1 cellular context compared by ENCODE assay signal in the genomic region with DNA sequence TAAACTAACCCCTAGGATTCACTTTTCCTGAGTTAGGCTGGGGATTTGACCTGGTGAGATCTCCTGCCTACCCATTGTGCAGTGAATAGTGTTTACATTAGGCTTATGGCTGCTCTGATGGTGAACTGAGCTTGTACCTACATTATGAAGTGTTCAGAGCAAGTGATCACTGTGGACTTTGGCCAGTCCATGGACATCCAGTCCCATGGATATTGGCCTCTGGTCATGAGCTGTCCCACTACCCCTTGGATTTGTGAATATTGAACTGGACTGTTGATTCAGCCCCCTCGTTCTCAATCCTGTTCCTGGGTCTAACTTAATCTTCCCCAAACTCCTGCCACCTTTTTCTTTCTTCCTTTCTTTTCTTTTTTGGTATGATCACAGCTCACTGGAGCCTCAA.
TF ChIP-seq lines count a peak whose summit lies in the region.

No MANE protein-coding gene starts in this region.

TF ChIP-seq in HepG2, 621 proteins besides CTCF, POLR2A, EP300 and RAD21 (continued from another document and continues in another):
- TF ChIP-seq, protein P1, sequence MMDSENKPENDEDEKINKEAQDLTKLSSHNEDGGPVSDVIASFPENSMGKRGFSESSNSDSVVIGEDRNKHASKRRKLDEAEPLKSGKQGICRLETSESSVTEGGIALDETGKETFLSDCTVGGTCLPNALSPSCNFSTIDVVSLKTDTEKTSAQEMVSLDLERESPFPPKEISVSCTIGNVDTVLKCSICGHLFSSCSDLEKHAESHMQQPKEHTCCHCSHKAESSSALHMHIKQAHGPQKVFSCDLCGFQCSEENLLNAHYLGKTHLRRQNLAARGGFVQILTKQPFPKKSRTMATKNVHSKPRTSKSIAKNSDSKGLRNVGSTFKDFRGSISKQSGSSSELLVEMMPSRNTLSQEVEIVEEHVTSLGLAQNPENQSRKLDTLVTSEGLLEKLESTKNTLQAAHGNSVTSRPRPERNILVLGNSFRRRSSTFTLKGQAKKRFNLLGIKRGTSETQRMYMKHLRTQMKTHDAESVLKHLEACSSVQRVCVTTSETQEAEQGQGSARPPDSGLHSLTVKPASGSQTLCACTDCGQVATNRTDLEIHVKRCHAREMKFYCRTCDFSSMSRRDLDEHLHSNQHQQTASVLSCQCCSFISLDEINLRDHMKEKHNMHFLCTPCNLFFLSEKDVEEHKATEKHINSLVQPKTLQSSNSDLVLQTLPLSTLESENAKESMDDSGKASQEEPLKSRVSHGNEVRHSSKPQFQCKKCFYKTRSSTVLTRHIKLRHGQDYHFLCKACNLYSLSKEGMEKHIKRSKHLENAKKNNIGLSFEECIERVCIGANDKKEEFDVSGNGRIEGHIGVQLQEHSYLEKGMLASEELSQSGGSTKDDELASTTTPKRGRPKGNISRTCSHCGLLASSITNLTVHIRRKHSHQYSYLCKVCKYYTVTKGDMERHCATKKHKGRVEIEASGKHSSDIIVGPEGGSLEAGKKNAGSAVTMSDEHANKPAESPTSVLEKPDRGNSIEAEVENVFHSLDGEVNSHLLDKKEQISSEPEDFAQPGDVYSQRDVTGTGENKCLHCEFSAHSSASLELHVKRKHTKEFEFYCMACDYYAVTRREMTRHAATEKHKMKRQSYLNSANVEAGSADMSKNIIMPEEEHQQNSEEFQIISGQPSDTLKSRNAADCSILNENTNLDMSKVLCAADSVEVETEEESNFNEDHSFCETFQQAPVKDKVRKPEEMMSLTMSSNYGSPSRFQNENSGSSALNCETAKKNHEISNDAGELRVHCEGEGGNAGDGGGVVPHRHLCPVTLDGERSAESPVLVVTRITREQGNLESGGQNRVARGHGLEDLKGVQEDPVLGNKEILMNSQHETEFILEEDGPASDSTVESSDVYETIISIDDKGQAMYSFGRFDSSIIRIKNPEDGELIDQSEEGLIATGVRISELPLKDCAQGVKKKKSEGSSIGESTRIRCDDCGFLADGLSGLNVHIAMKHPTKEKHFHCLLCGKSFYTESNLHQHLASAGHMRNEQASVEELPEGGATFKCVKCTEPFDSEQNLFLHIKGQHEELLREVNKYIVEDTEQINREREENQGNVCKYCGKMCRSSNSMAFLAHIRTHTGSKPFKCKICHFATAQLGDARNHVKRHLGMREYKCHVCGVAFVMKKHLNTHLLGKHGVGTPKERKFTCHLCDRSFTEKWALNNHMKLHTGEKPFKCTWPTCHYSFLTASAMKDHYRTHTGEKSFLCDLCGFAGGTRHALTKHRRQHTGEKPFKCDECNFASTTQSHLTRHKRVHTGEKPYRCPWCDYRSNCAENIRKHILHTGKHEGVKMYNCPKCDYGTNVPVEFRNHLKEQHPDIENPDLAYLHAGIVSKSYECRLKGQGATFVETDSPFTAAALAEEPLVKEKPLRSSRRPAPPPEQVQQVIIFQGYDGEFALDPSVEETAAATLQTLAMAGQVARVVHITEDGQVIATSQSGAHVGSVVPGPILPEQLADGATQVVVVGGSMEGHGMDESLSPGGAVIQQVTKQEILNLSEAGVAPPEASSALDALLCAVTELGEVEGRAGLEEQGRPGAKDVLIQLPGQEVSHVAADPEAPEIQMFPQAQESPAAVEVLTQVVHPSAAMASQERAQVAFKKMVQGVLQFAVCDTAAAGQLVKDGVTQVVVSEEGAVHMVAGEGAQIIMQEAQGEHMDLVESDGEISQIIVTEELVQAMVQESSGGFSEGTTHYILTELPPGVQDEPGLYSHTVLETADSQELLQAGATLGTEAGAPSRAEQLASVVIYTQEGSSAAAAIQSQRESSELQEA (CRISPR knock-in tag; IDR thresholded peaks at IDR 0.05; ENCODE audit: not compliant biosample characterization): no peak
- peak; percentile 71 for TF ChIP-seq RXRB (CRISPR knock-in tag; IDR thresholded peaks at IDR 0.05; ENCODE audit: borderline replicate concordance)
- TF ChIP-seq, protein P2, sequence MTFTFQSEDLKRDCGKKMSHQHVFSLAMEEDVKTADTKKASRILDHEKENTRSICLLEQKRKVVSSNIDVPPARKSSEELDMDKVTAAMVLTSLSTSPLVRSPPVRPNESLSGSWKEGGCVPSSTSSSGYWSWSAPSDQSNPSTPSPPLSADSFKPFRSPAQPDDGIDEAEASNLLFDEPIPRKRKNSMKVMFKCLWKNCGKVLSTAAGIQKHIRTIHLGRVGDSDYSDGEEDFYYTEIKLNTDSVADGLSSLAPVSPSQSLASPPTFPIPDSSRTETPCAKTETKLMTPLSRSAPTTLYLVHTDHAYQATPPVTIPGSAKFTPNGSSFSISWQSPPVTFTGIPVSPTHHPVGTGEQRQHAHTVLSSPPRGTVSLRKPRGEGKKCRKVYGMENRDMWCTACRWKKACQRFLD (CRISPR knock-in tag; IDR thresholded peaks at IDR 0.05; ENCODE audit: borderline replicate concordance): no peak
- peak; percentile 99 for TF ChIP-seq PITX1 (CRISPR knock-in tag; IDR thresholded peaks at IDR 0.05)
- TF ChIP-seq JUNB (CRISPR knock-in tag; IDR thresholded peaks at IDR 0.05; ENCODE audit: borderline replicate concordance): no peak
- TF ChIP-seq ZMYM4 (CRISPR knock-in tag; IDR thresholded peaks at IDR 0.05): peak; percentile 59; the same call in 1 of the 2 replicates
- TF ChIP-seq KAT2B (IDR thresholded peaks at IDR 0.05; ENCODE audit: borderline replicate concordance, low read depth, low read length): no peak
- TF ChIP-seq, protein P3, sequence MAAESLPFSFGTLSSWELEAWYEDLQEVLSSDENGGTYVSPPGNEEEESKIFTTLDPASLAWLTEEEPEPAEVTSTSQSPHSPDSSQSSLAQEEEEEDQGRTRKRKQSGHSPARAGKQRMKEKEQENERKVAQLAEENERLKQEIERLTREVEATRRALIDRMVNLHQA (CRISPR knock-in tag; IDR thresholded peaks at IDR 0.05): no peak
- TF ChIP-seq RNF2 (conservative IDR thresholded peaks at IDR 0.05; ENCODE audit: low read depth): no peak
- TF ChIP-seq ZNF550 (CRISPR knock-in tag; IDR thresholded peaks at IDR 0.05; ENCODE audit: borderline replicate concordance): no peak
- TF ChIP-seq, protein P4, sequence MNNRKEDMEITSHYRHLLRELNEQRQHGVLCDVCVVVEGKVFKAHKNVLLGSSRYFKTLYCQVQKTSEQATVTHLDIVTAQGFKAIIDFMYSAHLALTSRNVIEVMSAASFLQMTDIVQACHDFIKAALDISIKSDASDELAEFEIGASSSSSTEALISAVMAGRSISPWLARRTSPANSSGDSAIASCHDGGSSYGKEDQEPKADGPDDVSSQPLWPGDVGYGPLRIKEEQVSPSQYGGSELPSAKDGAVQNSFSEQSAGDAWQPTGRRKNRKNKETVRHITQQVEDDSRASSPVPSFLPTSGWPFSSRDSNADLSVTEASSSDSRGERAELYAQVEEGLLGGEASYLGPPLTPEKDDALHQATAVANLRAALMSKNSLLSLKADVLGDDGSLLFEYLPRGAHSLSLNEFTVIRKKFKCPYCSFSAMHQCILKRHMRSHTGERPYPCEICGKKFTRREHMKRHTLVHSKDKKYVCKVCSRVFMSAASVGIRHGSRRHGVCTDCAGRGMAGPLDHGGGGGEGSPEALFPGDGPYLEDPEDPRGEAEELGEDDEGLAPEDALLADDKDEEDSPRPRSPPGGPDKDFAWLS (CRISPR knock-in tag; IDR thresholded peaks at IDR 0.05; ENCODE audit: borderline replicate concordance): no peak
- TF ChIP-seq SAP130 (CRISPR knock-in tag; IDR thresholded peaks at IDR 0.05; ENCODE audit: low read depth): peak; percentile 69
- peak in 1 of 2 experiments; percentile 19; a peak in 1 of 4 replicates for TF ChIP-seq NR2F1 (CRISPR knock-in tag; IDR thresholded peaks at IDR 0.05)
- TF ChIP-seq SIX4 (CRISPR knock-in tag; IDR thresholded peaks at IDR 0.05): no peak
- TF ChIP-seq ZNF615 (CRISPR knock-in tag; IDR thresholded peaks at IDR 0.05; ENCODE audit: borderline replicate concordance): no peak
- TF ChIP-seq ZBTB8A (CRISPR knock-in tag; IDR thresholded peaks at IDR 0.05; ENCODE audit: borderline replicate concordance, low read depth): no peak
- TF ChIP-seq, protein P5, sequence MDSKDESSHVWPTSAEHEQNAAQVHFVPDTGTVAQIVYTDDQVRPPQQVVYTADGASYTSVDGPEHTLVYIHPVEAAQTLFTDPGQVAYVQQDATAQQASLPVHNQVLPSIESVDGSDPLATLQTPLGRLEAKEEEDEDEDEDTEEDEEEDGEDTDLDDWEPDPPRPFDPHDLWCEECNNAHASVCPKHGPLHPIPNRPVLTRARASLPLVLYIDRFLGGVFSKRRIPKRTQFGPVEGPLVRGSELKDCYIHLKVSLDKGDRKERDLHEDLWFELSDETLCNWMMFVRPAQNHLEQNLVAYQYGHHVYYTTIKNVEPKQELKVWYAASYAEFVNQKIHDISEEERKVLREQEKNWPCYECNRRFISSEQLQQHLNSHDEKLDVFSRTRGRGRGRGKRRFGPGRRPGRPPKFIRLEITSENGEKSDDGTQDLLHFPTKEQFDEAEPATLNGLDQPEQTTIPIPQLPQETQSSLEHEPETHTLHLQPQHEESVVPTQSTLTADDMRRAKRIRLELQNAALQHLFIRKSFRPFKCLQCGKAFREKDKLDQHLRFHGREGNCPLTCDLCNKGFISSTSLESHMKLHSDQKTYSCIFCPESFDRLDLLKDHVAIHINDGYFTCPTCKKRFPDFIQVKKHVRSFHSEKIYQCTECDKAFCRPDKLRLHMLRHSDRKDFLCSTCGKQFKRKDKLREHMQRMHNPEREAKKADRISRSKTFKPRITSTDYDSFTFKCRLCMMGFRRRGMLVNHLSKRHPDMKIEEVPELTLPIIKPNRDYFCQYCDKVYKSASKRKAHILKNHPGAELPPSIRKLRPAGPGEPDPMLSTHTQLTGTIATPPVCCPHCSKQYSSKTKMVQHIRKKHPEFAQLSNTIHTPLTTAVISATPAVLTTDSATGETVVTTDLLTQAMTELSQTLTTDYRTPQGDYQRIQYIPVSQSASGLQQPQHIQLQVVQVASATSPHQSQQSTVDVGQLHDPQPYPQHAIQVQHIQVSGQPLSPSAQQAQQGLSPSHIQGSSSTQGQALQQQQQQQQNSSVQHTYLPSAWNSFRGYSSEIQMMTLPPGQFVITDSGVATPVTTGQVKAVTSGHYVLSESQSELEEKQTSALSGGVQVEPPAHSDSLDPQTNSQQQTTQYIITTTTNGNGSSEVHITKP (CRISPR knock-in tag; IDR thresholded peaks at IDR 0.05; ENCODE audit: low read depth): no peak
- TF ChIP-seq, protein P6, sequence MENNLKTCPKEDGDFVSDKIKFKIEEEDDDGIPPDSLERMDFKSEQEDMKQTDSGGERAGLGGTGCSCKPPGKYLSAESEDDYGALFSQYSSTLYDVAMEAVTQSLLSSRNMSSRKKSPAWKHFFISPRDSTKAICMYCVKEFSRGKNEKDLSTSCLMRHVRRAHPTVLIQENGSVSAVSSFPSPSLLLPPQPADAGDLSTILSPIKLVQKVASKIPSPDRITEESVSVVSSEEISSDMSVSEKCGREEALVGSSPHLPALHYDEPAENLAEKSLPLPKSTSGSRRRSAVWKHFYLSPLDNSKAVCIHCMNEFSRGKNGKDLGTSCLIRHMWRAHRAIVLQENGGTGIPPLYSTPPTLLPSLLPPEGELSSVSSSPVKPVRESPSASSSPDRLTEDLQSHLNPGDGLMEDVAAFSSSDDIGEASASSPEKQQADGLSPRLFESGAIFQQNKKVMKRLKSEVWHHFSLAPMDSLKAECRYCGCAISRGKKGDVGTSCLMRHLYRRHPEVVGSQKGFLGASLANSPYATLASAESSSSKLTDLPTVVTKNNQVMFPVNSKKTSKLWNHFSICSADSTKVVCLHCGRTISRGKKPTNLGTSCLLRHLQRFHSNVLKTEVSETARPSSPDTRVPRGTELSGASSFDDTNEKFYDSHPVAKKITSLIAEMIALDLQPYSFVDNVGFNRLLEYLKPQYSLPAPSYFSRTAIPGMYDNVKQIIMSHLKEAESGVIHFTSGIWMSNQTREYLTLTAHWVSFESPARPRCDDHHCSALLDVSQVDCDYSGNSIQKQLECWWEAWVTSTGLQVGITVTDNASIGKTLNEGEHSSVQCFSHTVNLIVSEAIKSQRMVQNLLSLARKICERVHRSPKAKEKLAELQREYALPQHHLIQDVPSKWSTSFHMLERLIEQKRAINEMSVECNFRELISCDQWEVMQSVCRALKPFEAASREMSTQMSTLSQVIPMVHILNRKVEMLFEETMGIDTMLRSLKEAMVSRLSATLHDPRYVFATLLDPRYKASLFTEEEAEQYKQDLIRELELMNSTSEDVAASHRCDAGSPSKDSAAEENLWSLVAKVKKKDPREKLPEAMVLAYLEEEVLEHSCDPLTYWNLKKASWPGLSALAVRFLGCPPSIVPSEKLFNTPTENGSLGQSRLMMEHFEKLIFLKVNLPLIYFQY (CRISPR knock-in tag; IDR thresholded peaks at IDR 0.05; ENCODE audit: borderline replicate concordance): no peak
- peak; percentile 41; the same call in 1 of the 2 replicates for TF ChIP-seq ESRRA (CRISPR knock-in tag; IDR thresholded peaks at IDR 0.05; ENCODE audit: low read depth)
- peak; percentile 80; the same call in 1 of the 2 replicates for TF ChIP-seq ZBTB20 (CRISPR knock-in tag; IDR thresholded peaks at IDR 0.05; ENCODE audit: borderline replicate concordance, low read depth)
- no peak for TF ChIP-seq ZNF678 (CRISPR knock-in tag; IDR thresholded peaks at IDR 0.05)
- no peak; the same call in 1 of the 2 replicates for TF ChIP-seq WIZ (CRISPR knock-in tag; IDR thresholded peaks at IDR 0.05)
- TF ChIP-seq U2AF1 (optimal IDR thresholded peaks at IDR 0.05; ENCODE audit: low read depth, low read length): no peak
- no peak for TF ChIP-seq KAT7 (CRISPR knock-in tag; IDR thresholded peaks at IDR 0.05; ENCODE audit: borderline replicate concordance)
- TF ChIP-seq TBL1XR1 (IDR thresholded peaks at IDR 0.05; ENCODE audit: borderline replicate concordance, low read length, partially characterized antibody): no peak
- TF ChIP-seq, protein P7, sequence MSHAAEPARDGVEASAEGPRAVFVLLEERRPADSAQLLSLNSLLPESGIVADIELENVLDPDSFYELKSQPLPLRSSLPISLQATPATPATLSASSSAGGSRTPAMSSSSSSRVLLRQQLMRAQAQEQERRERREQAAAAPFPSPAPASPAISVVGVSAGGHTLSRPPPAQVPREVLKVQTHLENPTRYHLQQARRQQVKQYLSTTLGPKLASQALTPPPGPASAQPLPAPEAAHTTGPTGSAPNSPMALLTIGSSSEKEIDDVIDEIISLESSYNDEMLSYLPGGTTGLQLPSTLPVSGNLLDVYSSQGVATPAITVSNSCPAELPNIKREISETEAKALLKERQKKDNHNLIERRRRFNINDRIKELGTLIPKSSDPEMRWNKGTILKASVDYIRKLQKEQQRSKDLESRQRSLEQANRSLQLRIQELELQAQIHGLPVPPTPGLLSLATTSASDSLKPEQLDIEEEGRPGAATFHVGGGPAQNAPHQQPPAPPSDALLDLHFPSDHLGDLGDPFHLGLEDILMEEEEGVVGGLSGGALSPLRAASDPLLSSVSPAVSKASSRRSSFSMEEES (CRISPR knock-in tag; IDR thresholded peaks at IDR 0.05): 0 out of 2 replicates have a peak, but pooled peaks have one; percentile 45
- no peak for TF ChIP-seq NBN (conservative IDR thresholded peaks at IDR 0.05)
- peak; percentile 58 for TF ChIP-seq ZNF629 (CRISPR knock-in tag; conservative IDR thresholded peaks at IDR 0.05)
- TF ChIP-seq, protein P8, sequence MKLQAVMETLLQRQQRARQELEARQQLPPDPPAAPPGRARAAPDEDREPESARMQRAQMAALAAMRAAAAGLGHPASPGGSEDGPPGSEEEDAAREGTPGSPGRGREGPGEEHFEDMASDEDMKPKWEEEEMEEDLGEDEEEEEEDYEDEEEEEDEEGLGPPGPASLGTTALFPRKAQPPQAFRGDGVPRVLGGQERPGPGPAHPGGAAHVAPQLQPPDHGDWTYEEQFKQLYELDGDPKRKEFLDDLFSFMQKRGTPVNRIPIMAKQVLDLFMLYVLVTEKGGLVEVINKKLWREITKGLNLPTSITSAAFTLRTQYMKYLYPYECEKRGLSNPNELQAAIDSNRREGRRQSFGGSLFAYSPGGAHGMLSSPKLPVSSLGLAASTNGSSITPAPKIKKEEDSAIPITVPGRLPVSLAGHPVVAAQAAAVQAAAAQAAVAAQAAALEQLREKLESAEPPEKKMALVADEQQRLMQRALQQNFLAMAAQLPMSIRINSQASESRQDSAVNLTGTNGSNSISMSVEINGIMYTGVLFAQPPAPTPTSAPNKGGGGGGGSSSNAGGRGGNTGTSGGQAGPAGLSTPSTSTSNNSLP (IDR thresholded peaks at IDR 0.05; ENCODE audit: low read depth, low read length): peak; percentile 58; the same call in 1 of the 2 replicates
- TF ChIP-seq ZNF136 (CRISPR knock-in tag; IDR thresholded peaks at IDR 0.05; ENCODE audit: low read depth): no peak
- TF ChIP-seq ZKSCAN8 (CRISPR knock-in tag; IDR thresholded peaks at IDR 0.05; ENCODE audit: borderline replicate concordance): 0 out of 2 replicates have a peak, but pooled peaks have one; percentile 30
